In genomic region chr14:54133896-54134295, GRCh38 we compare ENCODE assay signal across 1 cellular context.
TF ChIP-seq lines count a peak whose summit lies in the region.

No MANE protein-coding gene starts in this region.

TF ChIP-seq in HepG2, 621 proteins besides CTCF, POLR2A, EP300 and RAD21 (continued from another document and continues in another):
- no peak for TF ChIP-seq TEF (CRISPR knock-in tag; IDR thresholded peaks at IDR 0.05)
- TF ChIP-seq MXD4 (CRISPR knock-in tag; IDR thresholded peaks at IDR 0.05) = peak; percentile 67
- TF ChIP-seq GPBP1L1 (CRISPR knock-in tag; IDR thresholded peaks at IDR 0.05) = no peak
- TF ChIP-seq ETV5 (CRISPR knock-in tag; IDR thresholded peaks at IDR 0.05; ENCODE audit: borderline replicate concordance) = peak; percentile 69; the same call in 1 of the 2 replicates
- peak; percentile 96 for TF ChIP-seq FOXA3 (CRISPR knock-in tag; IDR thresholded peaks at IDR 0.05)
- no peak for TF ChIP-seq SCMH1 (CRISPR knock-in tag; IDR thresholded peaks at IDR 0.05; ENCODE audit: borderline replicate concordance)
- peak; percentile 77; the same call in 1 of the 2 replicates for TF ChIP-seq ZNF44 (CRISPR knock-in tag; IDR thresholded peaks at IDR 0.05)
- TF ChIP-seq ZUFSP (CRISPR knock-in tag; IDR thresholded peaks at IDR 0.05; ENCODE audit: borderline replicate concordance) = no peak
- peak; percentile 43; the same call in 1 of the 2 replicates for TF ChIP-seq ZNF558 (CRISPR knock-in tag; IDR thresholded peaks at IDR 0.05; ENCODE audit: borderline replicate concordance)
- TF ChIP-seq PRDM15 (CRISPR knock-in tag; IDR thresholded peaks at IDR 0.05) = no peak
- TF ChIP-seq HNRNPK (IDR thresholded peaks at IDR 0.05; ENCODE audit: low read depth, low read length, poor library complexity, severe bottlenecking) = no peak
- no peak for TF ChIP-seq ZNF276 (CRISPR knock-in tag; IDR thresholded peaks at IDR 0.05; ENCODE audit: low read depth)
- no peak for TF ChIP-seq KLF13 (CRISPR knock-in tag; IDR thresholded peaks at IDR 0.05)
- no peak for TF ChIP-seq TOPORS (CRISPR knock-in tag; IDR thresholded peaks at IDR 0.05)
- TF ChIP-seq ZNF672 (CRISPR knock-in tag; IDR thresholded peaks at IDR 0.05) = no peak
- TF ChIP-seq CCDC6 (CRISPR knock-in tag; IDR thresholded peaks at IDR 0.05) = peak; percentile 59; the same call in 1 of the 2 replicates
- TF ChIP-seq ZNF280B (CRISPR knock-in tag; IDR thresholded peaks at IDR 0.05; ENCODE audit: borderline replicate concordance) = no peak
- TF ChIP-seq TBL1XR1 (IDR thresholded peaks at IDR 0.05; ENCODE audit: borderline replicate concordance, low read length, partially characterized antibody) = peak; percentile 61
- no peak for TF ChIP-seq MATR3 (CRISPR knock-in tag; IDR thresholded peaks at IDR 0.05)
- no peak for TF ChIP-seq ZNF713 (CRISPR knock-in tag; IDR thresholded peaks at IDR 0.05)
- peak; percentile 80; the same call in 1 of the 2 replicates for TF ChIP-seq ZFP1 (CRISPR knock-in tag; IDR thresholded peaks at IDR 0.05)
- TF ChIP-seq ZNF430 (CRISPR knock-in tag; IDR thresholded peaks at IDR 0.05) = no peak; the same call in 1 of the 2 replicates
- TF ChIP-seq ZBTB40 (IDR thresholded peaks at IDR 0.05) = no peak
- TF ChIP-seq ZBTB40 (CRISPR knock-in tag; IDR thresholded peaks at IDR 0.05) = no peak; the same call in 1 of the 2 replicates
- TF ChIP-seq ZNF274 (CRISPR knock-in tag; IDR thresholded peaks at IDR 0.05) = no peak
- TF ChIP-seq ZNF816 (CRISPR knock-in tag; IDR thresholded peaks at IDR 0.05; ENCODE audit: borderline replicate concordance) = no peak
- no peak for TF ChIP-seq DNMT1 (CRISPR knock-in tag; IDR thresholded peaks at IDR 0.05)
- TF ChIP-seq KAT7 (CRISPR knock-in tag; IDR thresholded peaks at IDR 0.05; ENCODE audit: borderline replicate concordance) = 0 out of 2 replicates have a peak, but pooled peaks have one; percentile 62
- peak; percentile 69; the same call in 1 of the 2 replicates for TF ChIP-seq DMAP1 (CRISPR knock-in tag; IDR thresholded peaks at IDR 0.05)
- no peak; the same call in 1 of the 2 replicates for TF ChIP-seq ZNF639 (CRISPR knock-in tag; conservative IDR thresholded peaks at IDR 0.05)
- peak; percentile 95 for TF ChIP-seq RCOR2 (CRISPR knock-in tag; IDR thresholded peaks at IDR 0.05)
- no peak for TF ChIP-seq LBX2 (CRISPR knock-in tag; IDR thresholded peaks at IDR 0.05; ENCODE audit: borderline replicate concordance)
- TF ChIP-seq HNF1B (CRISPR knock-in tag; IDR thresholded peaks at IDR 0.05) = peak; percentile 90
- TF ChIP-seq ZNF230 (CRISPR knock-in tag; IDR thresholded peaks at IDR 0.05) = no peak
